1 cellular context compared by ENCODE assay signal in genomic region chr16:87855852-87856715, GRCh38.
TF ChIP-seq lines count a peak whose summit lies in the region.

No MANE protein-coding gene starts in this region.

TF ChIP-seq in HepG2, 621 proteins besides CTCF, POLR2A, EP300 and RAD21 (continued from another document and continues in another):
- TF ChIP-seq SATB2 (CRISPR knock-in tag; IDR thresholded peaks at IDR 0.05), result 0 out of 2 replicates have a peak, but pooled peaks have one; percentile 89
- TF ChIP-seq ZNF567 (CRISPR knock-in tag; IDR thresholded peaks at IDR 0.05; ENCODE audit: borderline replicate concordance), result no peak
- peak; percentile 67; the same call in 1 of the 2 replicates for TF ChIP-seq MED13 (CRISPR knock-in tag; IDR thresholded peaks at IDR 0.05)
- no peak for TF ChIP-seq RBM22 (optimal IDR thresholded peaks at IDR 0.05; ENCODE audit: low read length)
- no peak for TF ChIP-seq SKI (IDR thresholded peaks at IDR 0.05; ENCODE audit: partially characterized antibody)
- no peak for TF ChIP-seq ISX (CRISPR knock-in tag; conservative IDR thresholded peaks at IDR 0.05)
- TF ChIP-seq YY1 (IDR thresholded peaks at IDR 0.05; ENCODE audit: insufficient read depth, insufficient replicate concordance, low read depth, low read length), result no peak
- TF ChIP-seq ZNF562 (CRISPR knock-in tag; IDR thresholded peaks at IDR 0.05; ENCODE audit: borderline replicate concordance), result no peak
- TF ChIP-seq AGO1 (IDR thresholded peaks at IDR 0.05; ENCODE audit: low read depth, low read length, poor library complexity, severe bottlenecking), result peak; percentile 19
- peak; percentile 68; the same call in 1 of the 2 replicates for TF ChIP-seq NFKBIZ (CRISPR knock-in tag; IDR thresholded peaks at IDR 0.05)
- no peak for TF ChIP-seq ZNF552 (CRISPR knock-in tag; IDR thresholded peaks at IDR 0.05; ENCODE audit: borderline replicate concordance)
- TF ChIP-seq ZNF382 (CRISPR knock-in tag; IDR thresholded peaks at IDR 0.05; ENCODE audit: borderline replicate concordance), result no peak
- no peak for TF ChIP-seq SP140L (CRISPR knock-in tag; IDR thresholded peaks at IDR 0.05; ENCODE audit: borderline replicate concordance)
- no peak for TF ChIP-seq ZFP36L1 (CRISPR knock-in tag; IDR thresholded peaks at IDR 0.05)
- no peak for TF ChIP-seq HNF4G (IDR thresholded peaks at IDR 0.05; ENCODE audit: borderline replicate concordance, low read depth, low read length)
- no peak for TF ChIP-seq HNF4G (CRISPR knock-in tag; IDR thresholded peaks at IDR 0.05; ENCODE audit: borderline replicate concordance, low read depth)
- TF ChIP-seq TFDP2 (CRISPR knock-in tag; IDR thresholded peaks at IDR 0.05), result no peak; the same call in 1 of the 2 replicates
- TF ChIP-seq ZNF503 (CRISPR knock-in tag; IDR thresholded peaks at IDR 0.05), result no peak
- peak; percentile 94 for TF ChIP-seq ZNF687 (CRISPR knock-in tag; IDR thresholded peaks at IDR 0.05)
- peak; percentile 39; the same call in 1 of the 2 replicates for TF ChIP-seq CREM (IDR thresholded peaks at IDR 0.05)
- TF ChIP-seq CREM (CRISPR knock-in tag; IDR thresholded peaks at IDR 0.05), result no peak
- no peak for TF ChIP-seq ZNF280B (CRISPR knock-in tag; IDR thresholded peaks at IDR 0.05; ENCODE audit: borderline replicate concordance)
- no peak for TF ChIP-seq ZNF770 (CRISPR knock-in tag; IDR thresholded peaks at IDR 0.05)
- TF ChIP-seq RNF219 (CRISPR knock-in tag; IDR thresholded peaks at IDR 0.05), result no peak
- no peak for TF ChIP-seq ZBTB34 (CRISPR knock-in tag; IDR thresholded peaks at IDR 0.05)
- TF ChIP-seq CBX5 (CRISPR knock-in tag; IDR thresholded peaks at IDR 0.05; ENCODE audit: borderline replicate concordance), result peak; percentile 24; the same call in 1 of the 2 replicates
- no peak; the same call in 1 of the 2 replicates for TF ChIP-seq HMG20A (CRISPR knock-in tag; IDR thresholded peaks at IDR 0.05; ENCODE audit: borderline replicate concordance)
- 0 out of 2 replicates have a peak, but pooled peaks have one; percentile 44 for TF ChIP-seq POGK (CRISPR knock-in tag; conservative IDR thresholded peaks at IDR 0.05)
- TF ChIP-seq SAFB2 (CRISPR knock-in tag; IDR thresholded peaks at IDR 0.05; ENCODE audit: borderline replicate concordance, low read depth), result 0 out of 2 replicates have a peak, but pooled peaks have one; percentile 22
- TF ChIP-seq NR0B2 (CRISPR knock-in tag; IDR thresholded peaks at IDR 0.05), result peak; percentile 43; the same call in 1 of the 2 replicates
- TF ChIP-seq PPARG (CRISPR knock-in tag; conservative IDR thresholded peaks at IDR 0.05), result no peak
- no peak for TF ChIP-seq LBX2 (CRISPR knock-in tag; IDR thresholded peaks at IDR 0.05; ENCODE audit: borderline replicate concordance)
- no peak for TF ChIP-seq ZNF564 (CRISPR knock-in tag; IDR thresholded peaks at IDR 0.05)
- TF ChIP-seq NR3C1 (CRISPR knock-in tag; IDR thresholded peaks at IDR 0.05), result no peak
- no peak for TF ChIP-seq ZNF580 (CRISPR knock-in tag; IDR thresholded peaks at IDR 0.05; ENCODE audit: borderline replicate concordance, low read depth)
- TF ChIP-seq PHF5A (CRISPR knock-in tag; IDR thresholded peaks at IDR 0.05; ENCODE audit: low read depth, unreplicated experiment), result no peak
- TF ChIP-seq UBTF (CRISPR knock-in tag; IDR thresholded peaks at IDR 0.05), result peak; percentile 78
